ENCODE assay signal across 8 cellular contexts in the genomic region with DNA sequence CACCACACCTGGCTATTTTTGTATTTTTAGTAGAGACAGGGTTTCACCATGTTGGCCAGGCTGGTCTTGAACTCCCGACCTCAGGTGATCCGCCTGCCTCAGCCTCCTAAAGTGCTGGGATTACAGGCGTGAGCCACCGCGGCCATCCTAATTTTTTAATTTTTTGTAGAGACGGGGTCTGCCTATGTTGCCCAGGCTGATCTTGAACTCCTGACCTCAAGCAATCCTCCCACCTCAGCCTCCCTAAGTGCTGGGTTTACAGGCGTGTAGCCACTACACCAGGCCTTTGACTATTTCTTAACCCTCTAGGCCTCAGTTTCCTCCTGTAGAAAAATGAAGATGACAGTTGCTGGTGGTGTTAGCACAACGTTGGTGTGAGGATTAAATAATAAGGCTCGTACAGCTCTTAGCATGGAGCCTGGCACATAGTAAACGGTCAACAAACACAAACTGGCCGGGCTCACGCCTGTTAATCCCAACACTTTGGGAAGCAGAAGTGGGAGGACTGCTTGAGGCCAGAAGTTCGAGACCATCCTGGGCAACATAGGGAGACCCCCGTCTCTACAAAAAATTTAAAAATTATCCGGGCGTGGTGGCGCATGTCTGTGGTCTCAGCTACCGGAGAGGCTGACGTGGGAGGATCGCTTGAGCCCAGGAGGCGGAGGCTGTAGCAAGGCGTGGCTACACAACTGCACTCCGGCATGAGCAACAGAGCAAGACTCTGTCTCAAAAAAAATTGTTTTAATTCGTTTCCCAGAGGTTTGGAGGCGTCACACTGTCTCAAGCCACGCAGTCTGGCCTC. TPM values are rescaled to one million over a fixed set of nuclear protein-coding genes. Genes with fewer than 3 reads are reported as not detected.
A peak's percentile ranks its signal among the peaks of the same experiment; 100 is the strongest.
DNase-seq lines count a peak whose midpoint lies in the region; ATAC-seq and TF ChIP-seq lines count a peak whose summit lies in the region.

No MANE protein-coding gene starts in this region.

- H3K36me3 ChIP-seq in sigmoid colon, result peaks cover 7 to 27% (median 10%) of the 10 kb centered on the region in 4 donors

- no peaks in the 10 kb centered on the region for H3K27me3 ChIP-seq in sigmoid colon

- intact Hi-C loops in cardiac septum (cut with DNase I) (no loop called here), sigmoid colon (cut with DNase I) (loop anchor here (2.0 to 10.0 kb wide), 3 partner anchors 37 to 175 kb away; a partner anchor contains a TSS)

- no peak for TF ChIP-seq EP300 in sigmoid colon (IDR thresholded peaks at IDR 0.05)

- DNase-seq in stimulated activated CD8-positive, alpha-beta memory T cell treated with anti-CD3 and anti-CD28 coated beads, Interleukin-4, amount 100 ng/mL, for 4 hours (ENCODE audit: low read depth in 2 of 2, low spot score in 1 of 2), result peak; percentile 37 to 46
- DNase-seq in stimulated activated CD8-positive, alpha-beta memory T cell treated with anti-CD3 and anti-CD28 coated beads, Interleukin-4, amount 100 ng/mL, for 48 hours, result no peak
- DNase-seq in cardiac septum (ENCODE audit: low spot score), result peak; percentile 80
- DNase-seq in sigmoid colon, result no peak
- no peak for DNase-seq in GOT3 (lab: John Stamatoyannopoulos, UW)
- DNase-seq in AG20443 (ENCODE audit: low spot score), result no peak

- H3K4me1 ChIP-seq in sigmoid colon, result peaks cover 0 to 30% (median 26%) of the 10 kb centered on the region in 4 donors

- H3K27ac ChIP-seq in VCaP (peak overlapping the region; percentile 97), sigmoid colon (peak overlapping the region; percentile 93 to 97 (median 96))

- peak overlapping the region; percentile 77 to 99 (median 86) for H3K4me3 ChIP-seq in sigmoid colon

- peak; percentile 57 for ATAC-seq in HG03095 (IDR thresholded peaks at IDR 0.05; ENCODE audit: unreplicated experiment)

- WGBS in sigmoid colon, 2 donors, result 22 to 30% methylated on average over 26 of the region's 26 CpGs

- TF ChIP-seq POLR2A in sigmoid colon (IDR thresholded peaks at IDR 0.05), result no peak

- TF ChIP-seq CTCF in VCaP (conservative IDR thresholded peaks at IDR 0.05) (no peak), sigmoid colon (IDR thresholded peaks at IDR 0.05) (no peak)

- H3K9me3 ChIP-seq in sigmoid colon, result no peaks in the 10 kb centered on the region

RNA-seq across cellular contexts. Expression of a gene that starts 1.0 kb away (rescaled TPM):
- 35.5 TPM for total RNA-seq in cardiac septum
- total RNA-seq in sigmoid colon, result 10 to 100 TPM; 24.5 to 47.4 (median 40.8) TPM
- polyA plus RNA-seq in sigmoid colon, result 10 to 100 TPM; 19.2 to 82.8 (median 25.4) TPM

RNA-seq across cellular contexts. Expression of a gene that starts 1.2 kb away (rescaled TPM):
- total RNA-seq in cardiac septum (11.0 TPM), sigmoid colon (10 to 100 TPM; 12.5 to 18.3 (median 15.5) TPM)
- 10 to 100 TPM; 16.2 to 28.4 (median 18.7) TPM for polyA plus RNA-seq in sigmoid colon

RNA-seq across cellular contexts. Expression of a gene that starts 34.8 kb away (rescaled TPM):
- total RNA-seq in cardiac septum, result not detected
- not detected for total RNA-seq in sigmoid colon
- under 1 TPM; 0.42 to 0.60 (median 0.46) TPM for polyA plus RNA-seq in sigmoid colon

RNA-seq across cellular contexts. Expression of a gene that starts 37.0 kb away (rescaled TPM):
- total RNA-seq in cardiac septum (77.1 TPM), sigmoid colon (10 to 100 TPM; 25.7 to 51.5 (median 28.9) TPM)
- 10 to 100 TPM in 1 of 3 donors, 1 to 10 TPM in 2; 6.0 to 51.0 (median 9.7) TPM for polyA plus RNA-seq in sigmoid colon

RNA-seq across cellular contexts. Expression of a gene that starts 48.7 kb away (rescaled TPM):
- total RNA-seq in cardiac septum (not detected), sigmoid colon (under 1 TPM in 2 of 4 donors, not detected in 2; under 0.01 to 0.28 TPM)
- 10 to 100 TPM in 1 of 3 donors, 1 to 10 TPM in 2; 3.0 to 10.5 (median 5.1) TPM for polyA plus RNA-seq in sigmoid colon

Comparison
In these comparisons a context has a peak if more than half of its experiments do, and no peak if none do; other contexts are left out.
1. DNase-seq: peak in stimulated activated CD8-positive, alpha-beta memory T cell treated with anti-CD3 and anti-CD28 coated beads, Interleukin-4, amount 100 ng/mL, for 4 hours (2 of 2) and cardiac septum (single experiment); none in stimulated activated CD8-positive, alpha-beta memory T cell treated with anti-CD3 and anti-CD28 coated beads, Interleukin-4, amount 100 ng/mL, for 48 hours (single experiment), sigmoid colon (single experiment), GOT3 (single experiment) and AG20443 (single experiment).